19 cellular contexts compared by ENCODE assay signal in the genomic region with DNA sequence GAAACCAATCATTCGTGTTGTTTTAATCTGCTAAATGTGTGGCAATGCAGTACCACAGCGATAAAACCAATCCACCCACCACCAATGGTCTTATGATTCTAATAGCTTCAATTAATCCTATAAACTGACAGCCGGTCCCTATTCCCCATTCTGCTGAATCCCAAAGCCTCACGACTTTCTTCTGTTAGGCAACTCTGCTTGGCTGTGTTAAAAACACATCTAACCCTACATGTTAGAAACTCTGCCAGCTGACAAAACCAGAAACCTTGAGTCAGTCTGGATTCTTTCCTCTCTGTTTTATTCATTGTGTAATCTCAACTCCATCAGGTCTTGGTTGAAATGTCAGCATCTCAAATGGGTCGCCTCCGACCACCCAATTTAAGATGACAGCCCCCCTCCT.
"Had no signal": no experiment of that assay in that cellular context is flagged by ENCODE, and none has a peak within 500 bp of the region (broad histone marks: within the 10 kb centered on the region; RNA-seq: fewer than 3 reads in every experiment).

No MANE protein-coding gene starts in this region.

- H3K4me1 ChIP-seq: ascending aorta had no signal

- ATAC-seq: activated naive CD4-positive, alpha-beta T cell treated with anti-CD3 and anti-CD28 coated beads, Interleukin-2, amount 50 U/mL, for 72 hours; activated T-helper 17 cell treated with anti-CD3 and anti-CD28 coated beads, Interleukin-2, amount 50 U/mL, for 72 hours; left lung; stimulated activated naive CD8-positive, alpha-beta T cell treated with anti-CD3 and anti-CD28 coated beads, Interleukin-15, Interleukin-2, amounts not matched to agents 100 U/mL and 50 U/mL, for 24 hours; WTC11 had no signal

- H3K9me3 Mint-ChIP-seq: activated naive CD4-positive, alpha-beta T cell treated with anti-CD3 and anti-CD28 coated beads, Interleukin-2, amount 50 U/mL, for 72 hours; activated T-cell treated with anti-CD3 and anti-CD28 coated beads, Interleukin-2, amount 50 U/mL, for 24 hours; activated T-helper 17 cell treated with anti-CD3 and anti-CD28 coated beads, Interleukin-2, amount 50 U/mL, for 72 hours; central memory CD8-positive, alpha-beta T cell; immature natural killer cell; WTC11 had no signal

- FAIRE-seq: colon had no signal

- H3K27me3 ChIP-seq: ascending aorta, left lung had no signal

- H3K9me3 ChIP-seq: ascending aorta, left lung had no signal

- H3K27ac Mint-ChIP-seq: activated naive CD4-positive, alpha-beta T cell treated with anti-CD3 and anti-CD28 coated beads, Interleukin-2, amount 50 U/mL, for 72 hours; activated T-cell treated with anti-CD3 and anti-CD28 coated beads, Interleukin-2, amount 50 U/mL, for 24 hours; activated T-helper 17 cell treated with anti-CD3 and anti-CD28 coated beads, Interleukin-2, amount 50 U/mL, for 72 hours; immature natural killer cell; WTC11 had no signal

- H3K4me3 Mint-ChIP-seq: activated T-cell treated with anti-CD3 and anti-CD28 coated beads, Interleukin-2, amount 50 U/mL, for 24 hours; activated T-helper 17 cell treated with anti-CD3 and anti-CD28 coated beads, Interleukin-2, amount 50 U/mL, for 72 hours; central memory CD8-positive, alpha-beta T cell; immature natural killer cell; naive B cell; WTC11 had no signal

- DNase-seq: activated CD8-positive, alpha-beta memory T cell treated with anti-CD3 and anti-CD28 coated beads, Interleukin-2, amount 50 U/mL, for 4 hours; activated T-cell treated with anti-CD3 and anti-CD28 coated beads, Interleukin-2, amount 50 U/mL, for 24 hours; effector memory CD4-positive, alpha-beta T cell; foreskin fibroblast; immature natural killer cell; kidney glomerular epithelial cell; left lung; naive B cell; stimulated activated CD4-positive, alpha-beta T cell treated with anti-CD3 and anti-CD28 coated beads, Interleukin-4, amount 100 ng/mL, for 24 hours; stimulated activated naive CD8-positive, alpha-beta T cell treated with anti-CD3 and anti-CD28 coated beads, Interleukin-15, Interleukin-2, amounts not matched to agents 100 U/mL and 50 U/mL, for 24 hours; T-helper 1 cell; T-helper 9 cell had no signal

- H3K36me3 ChIP-seq: ascending aorta, left lung had no signal

- H3K27me3 Mint-ChIP-seq: activated T-cell treated with anti-CD3 and anti-CD28 coated beads, Interleukin-2, amount 50 U/mL, for 24 hours; activated T-helper 17 cell treated with anti-CD3 and anti-CD28 coated beads, Interleukin-2, amount 50 U/mL, for 72 hours; naive B cell had no signal

- H3K4me1 Mint-ChIP-seq: central memory CD8-positive, alpha-beta T cell had no signal

- H3K36me3 Mint-ChIP-seq: WTC11 had no signal

- H3K4me3 ChIP-seq: ascending aorta, left lung, lung had no signal

- H3K27ac ChIP-seq: ascending aorta, left lung had no signal
